ENCODE assay signal across 16 cellular contexts in the genomic region with DNA sequence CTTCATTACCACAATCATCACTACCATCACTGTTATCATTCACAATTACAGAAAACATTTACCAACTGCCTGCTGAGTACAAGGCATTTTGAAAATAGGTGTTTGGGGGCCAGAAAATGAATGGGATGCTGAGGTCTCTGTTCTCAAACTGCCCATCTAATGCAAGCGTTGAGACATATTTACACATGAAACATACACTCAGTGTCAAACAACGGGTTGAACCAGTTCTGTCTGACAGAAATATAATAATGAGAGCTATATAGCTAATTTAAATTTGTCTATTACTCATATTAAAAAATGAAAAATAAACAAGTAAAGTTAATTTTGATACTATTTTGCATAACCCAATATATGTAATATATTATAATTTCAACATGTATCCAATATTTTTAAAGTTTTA.
"Had no signal": no experiment of that assay in that cellular context is flagged by ENCODE, and none has a peak within 500 bp of the region (broad histone marks: within the 10 kb centered on the region; RNA-seq: fewer than 3 reads in every experiment).

No MANE protein-coding gene starts in this region.

- DNase-seq: activated CD4-positive, alpha-beta T cell treated with anti-CD3 and anti-CD28 coated beads for 36 hours; activated CD8-positive, alpha-beta memory T cell treated with anti-CD3 and anti-CD28 coated beads, Interleukin-2, amount 50 U/mL, for 4 hours; activated CD8-positive, alpha-beta T cell treated with anti-CD3 and anti-CD28 coated beads for 36 hours; activated naive CD4-positive, alpha-beta T cell; activated naive CD8-positive, alpha-beta T cell treated with anti-CD3 and anti-CD28 coated beads, Interleukin-2, amount 50 U/mL, for 24 hours; esophagus squamous epithelium; foreskin fibroblast; glutamatergic neuron; naive thymus-derived CD8-positive, alpha-beta T cell; stimulated activated CD4-positive, alpha-beta T cell treated with anti-CD3 and anti-CD28 coated beads, Interleukin-2, amount 100 ng/mL, for 48 hours; stimulated activated naive CD8-positive, alpha-beta T cell treated with anti-CD3 and anti-CD28 coated beads, Interleukin-15, Interleukin-2, amounts not matched to agents 100 U/mL and 50 U/mL, for 24 hours; upper lobe of left lung had no signal

- ATAC-seq: activated CD4-positive, alpha-beta T cell treated with anti-CD3 and anti-CD28 coated beads for 36 hours; activated CD8-positive, alpha-beta T cell treated with anti-CD3 and anti-CD28 coated beads for 36 hours; activated naive CD8-positive, alpha-beta T cell treated with anti-CD3 and anti-CD28 coated beads, Interleukin-2, amount 50 U/mL, for 24 hours; naive thymus-derived CD8-positive, alpha-beta T cell; stimulated activated naive CD8-positive, alpha-beta T cell treated with anti-CD3 and anti-CD28 coated beads, Interleukin-15, Interleukin-2, amounts not matched to agents 100 U/mL and 50 U/mL, for 24 hours had no signal

- H3K27ac ChIP-seq: esophagus squamous epithelium, suprapubic skin, upper lobe of left lung had no signal

- H3K27ac Mint-ChIP-seq: activated CD4-positive, alpha-beta T cell treated with anti-CD3 and anti-CD28 coated beads for 36 hours; activated CD8-positive, alpha-beta T cell treated with anti-CD3 and anti-CD28 coated beads for 36 hours; activated naive CD8-positive, alpha-beta T cell treated with anti-CD3 and anti-CD28 coated beads, Interleukin-2, amount 50 U/mL, for 24 hours had no signal

- FAIRE-seq: astrocyte, colon had no signal

- H3K9me3 ChIP-seq: mucosa of descending colon, suprapubic skin, upper lobe of left lung had no signal

- H3K4me1 Mint-ChIP-seq: activated CD4-positive, alpha-beta T cell treated with anti-CD3 and anti-CD28 coated beads for 36 hours; activated naive CD8-positive, alpha-beta T cell treated with anti-CD3 and anti-CD28 coated beads, Interleukin-2, amount 50 U/mL, for 24 hours; naive thymus-derived CD8-positive, alpha-beta T cell had no signal

- H3K4me1 ChIP-seq: esophagus squamous epithelium, suprapubic skin, upper lobe of left lung had no signal

- H3K4me3 Mint-ChIP-seq: activated CD4-positive, alpha-beta T cell treated with anti-CD3 and anti-CD28 coated beads for 36 hours; activated CD8-positive, alpha-beta T cell treated with anti-CD3 and anti-CD28 coated beads for 36 hours; activated naive CD8-positive, alpha-beta T cell treated with anti-CD3 and anti-CD28 coated beads, Interleukin-2, amount 50 U/mL, for 24 hours; naive thymus-derived CD8-positive, alpha-beta T cell had no signal

- H3K4me3 ChIP-seq: esophagus squamous epithelium, mucosa of descending colon, suprapubic skin, upper lobe of left lung had no signal

- H3K36me3 ChIP-seq: esophagus squamous epithelium, suprapubic skin, upper lobe of left lung had no signal

- H3K27me3 ChIP-seq: upper lobe of left lung had no signal

- H3K27me3 Mint-ChIP-seq: activated CD8-positive, alpha-beta T cell treated with anti-CD3 and anti-CD28 coated beads for 36 hours; activated naive CD8-positive, alpha-beta T cell treated with anti-CD3 and anti-CD28 coated beads, Interleukin-2, amount 50 U/mL, for 24 hours had no signal
